In the genomic region with DNA sequence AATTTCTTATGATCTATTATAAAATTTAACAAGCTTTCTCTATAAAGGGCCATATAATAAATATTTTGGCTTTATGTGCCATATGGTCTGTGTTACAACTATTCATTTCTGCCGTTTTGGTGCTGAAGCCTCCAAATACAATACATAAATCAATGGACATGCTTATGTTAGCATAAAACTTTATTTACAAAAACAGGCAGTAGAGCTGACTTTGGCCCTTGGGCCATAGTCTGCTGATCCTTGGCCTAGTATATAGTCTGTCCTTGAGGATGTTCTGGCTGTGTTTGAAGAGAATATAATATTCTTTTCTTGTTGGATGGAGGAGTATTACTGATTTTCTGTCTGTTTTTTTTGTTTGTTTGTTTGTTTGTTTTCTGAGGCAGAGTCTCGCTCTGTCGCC, we compare ENCODE assay signal across 6 cellular contexts.
"Had no signal": no experiment of that assay in that cellular context is flagged by ENCODE, and none has a peak within 500 bp of the region (broad histone marks: within the 10 kb centered on the region; RNA-seq: fewer than 3 reads in every experiment).

No MANE protein-coding gene starts in this region.

- FAIRE-seq: G401.6, GM12891, GM12892, GM19239 had no signal

- DNase-seq: GDM1, GF-D8 had no signal
